7 cellular contexts compared by ENCODE assay signal in genomic region chr3:13073042-13073906, GRCh38. TPM values are rescaled to one million over a fixed set of nuclear protein-coding genes. Genes with fewer than 3 reads are reported as not detected.
A peak's percentile ranks its signal among the peaks of the same experiment; 100 is the strongest.
DNase-seq lines count a peak whose midpoint lies in the region; ATAC-seq lines count a peak whose summit lies in the region.

Gene IQSEC1 (minus strand): TSS chr3:13073429. CDS start chr3:13073014, 415 bp downstream.

- peak within 1 kb of the TSS; percentile 88 for H3K27ac ChIP-seq in angular gyrus (ENCODE audit: low read depth, low read length)

- ATAC-seq in GM18868 (IDR thresholded peaks at IDR 0.05; ENCODE audit: unreplicated experiment) (peak; percentile 74), HG03066 (IDR thresholded peaks at IDR 0.05; ENCODE audit: low read depth, unreplicated experiment) (peak; percentile 48)

- peak; percentile 96 for DNase-seq in iPS-NIHi11 (ENCODE audit: low spot score)
- DNase-seq in stimulated activated CD4-positive, alpha-beta T cell treated with anti-CD3 and anti-CD28 coated beads, Interleukin-12 subunit alpha, Interleukin-12 subunit beta, amount 100 ng/mL, for 24 hours (ENCODE audit: low read depth in 2 of 2) = peak; percentile 39 to 66
- DNase-seq in KBM-7 = no peak

- intact Hi-C loops in T-helper 1 cell treated with Interleukin-12 subunit alpha and Interleukin-12 subunit beta and Interleukin-4 antibody, amounts not matched to agents 30 ng/mL and 1 ng/mL, for 36 hours (cut with micrococcal nuclease) = loop anchor here (1.0 to 10.0 kb wide), 7 partner anchors 59 to 1874 kb away; partner anchors contain the start of genes NR2C2, NUP210 and RPL32

- in situ Hi-C loops in KBM-7 (cut with MboI; ENCODE audit: low pct_unique_long_range_greater_than_20kb, low sequenced_read_pairs) = no loop called here

RNA-seq across cellular contexts. Expression of gene IQSEC1, which starts in this region (rescaled TPM):
- total RNA-seq in T-helper 1 cell treated with Interleukin-12 subunit alpha and Interleukin-12 subunit beta and Interleukin-4 antibody, amounts not matched to agents 30 ng/mL and 1 ng/mL, for 36 hours = 52.1 and 54.4 TPM in 2 replicates
